ENCODE assay signal across 14 cellular contexts in genomic region chr20:7856756-7857155, GRCh38.
DNase-seq lines count a peak whose midpoint lies in the region; ATAC-seq and TF ChIP-seq lines count a peak whose summit lies in the region.
"Had no signal": no experiment of that assay in that cellular context is flagged by ENCODE, and none has a peak within 500 bp of the region (broad histone marks: within the 10 kb centered on the region; RNA-seq: fewer than 3 reads in every experiment).

No MANE protein-coding gene starts in this region.

- no peaks in the 10 kb centered on the region for H3K9me3 ChIP-seq in thyroid gland
- no peaks in the 10 kb centered on the region for H3K9me3 ChIP-seq in esophagus squamous epithelium
- H3K9me3 ChIP-seq: lower lobe of right lung, SJCRH30, testis had no signal

- no peaks in the 10 kb centered on the region for H3K79me2 ChIP-seq in ACC112 (ENCODE audit: control insufficient read depth, insufficient read depth, low read length, unreplicated experiment)

- no peak overlapping the region for H3K4me3 ChIP-seq in ACC112 (ENCODE audit: low read depth, low read length)
- no peak overlapping the region for H3K4me3 ChIP-seq in fibroblast of villous mesenchyme (ENCODE audit: low read depth, low read length)
- no peak overlapping the region for H3K4me3 ChIP-seq in thyroid gland (replicated peaks in 1 of 3)
- no peak overlapping the region for H3K4me3 ChIP-seq in esophagus squamous epithelium
- H3K4me3 ChIP-seq: lower lobe of right lung, SJCRH30, testis had no signal

- no peaks in the 10 kb centered on the region for H3K27me3 ChIP-seq in ACC112 (ENCODE audit: insufficient read depth, low read length)
- no peaks in the 10 kb centered on the region for H3K27me3 ChIP-seq in thyroid gland
- H3K27me3 ChIP-seq in esophagus squamous epithelium, result no peaks in the 10 kb centered on the region
- H3K27me3 ChIP-seq: testis had no signal

- no peaks in the 10 kb centered on the region for H3K36me3 ChIP-seq in ACC112 (ENCODE audit: insufficient read depth, low read length)
- H3K36me3 ChIP-seq in thyroid gland, result no peaks in the 10 kb centered on the region
- no peaks in the 10 kb centered on the region for H3K36me3 ChIP-seq in esophagus squamous epithelium
- H3K36me3 ChIP-seq: lower lobe of right lung, SJCRH30 had no signal

- WGBS in thyroid gland, 2 donors, result 42 to 51% methylated on average over 2 of the region's 2 CpGs
- WGBS in esophagus squamous epithelium, 2 donors, result 11 to 19% methylated on average over 2 of the region's 2 CpGs

- no peak for TF ChIP-seq POLR2A in thyroid gland (IDR thresholded peaks at IDR 0.05)
- TF ChIP-seq POLR2A in esophagus squamous epithelium (IDR thresholded peaks at IDR 0.05), result no peak

- peaks cover 41% of the 10 kb centered on the region for H3K4me1 ChIP-seq in ACC112 (ENCODE audit: control insufficient read depth, insufficient read depth, low read length, unreplicated experiment)
- no peaks in the 10 kb centered on the region for H3K4me1 ChIP-seq in thyroid gland
- H3K4me1 ChIP-seq in esophagus squamous epithelium, result peaks cover 0 to 3% (median 0%) of the 10 kb centered on the region in 3 donors
- H3K4me1 ChIP-seq: lower lobe of right lung, testis had no signal

- H3K27ac ChIP-seq in ACC112 (ENCODE audit: low read depth, low read length) (peak overlapping the region; percentile 44), thyroid gland (no peak overlapping the region), esophagus squamous epithelium (no peak overlapping the region)
- H3K27ac ChIP-seq: lower lobe of right lung, SJCRH30, testis had no signal

- TF ChIP-seq CTCF in fibroblast of villous mesenchyme (IDR thresholded peaks at IDR 0.05; ENCODE audit: insufficient read depth, low read depth, low read length) (no peak), thyroid gland (IDR thresholded peaks at IDR 0.05) (no peak), esophagus squamous epithelium (IDR thresholded peaks at IDR 0.05) (no peak)

- DNase-seq in HT-29 (ENCODE audit: low spot score), result peak; percentile 27
- DNase-seq in SKM-1 (lab: John Stamatoyannopoulos, UW; ENCODE audit: unreplicated experiment), result peak; percentile 5
- peak; percentile 40 for DNase-seq in fibroblast of villous mesenchyme (ENCODE audit: low read depth)
- no peak for DNase-seq in OCI-M2 (lab: John Stamatoyannopoulos, UW; ENCODE audit: unreplicated experiment)
- no peak for DNase-seq in thyroid gland
- no peak for DNase-seq in esophagus squamous epithelium (lab: John Stamatoyannopoulos, UW)
- DNase-seq: activated CD4-positive, alpha-beta T cell treated with anti-CD3 and anti-CD28 coated beads for 36 hours; activated effector memory CD4-positive, alpha-beta T cell treated with anti-CD3 and anti-CD28 coated beads, Interleukin-2, amount 50 U/mL, for 16 hours; lower lobe of right lung; occipital lobe; SJCRH30; testis had no signal

- ATAC-seq in GM18519 (IDR thresholded peaks at IDR 0.05; ENCODE audit: low FRiP score, unreplicated experiment), result no peak
- ATAC-seq: activated CD4-positive, alpha-beta T cell treated with anti-CD3 and anti-CD28 coated beads for 36 hours had no signal

- no peak overlapping the region for H2AFZ ChIP-seq in ACC112 (ENCODE audit: low read length, unreplicated experiment)

- intact Hi-C loops in thyroid gland (cut with DNase I) (no loop called here), esophagus squamous epithelium (cut with DNase I) (no loop called here)

Comparison
In these comparisons a context has a peak if more than half of its experiments do, and no peak if none do; other contexts are left out.
1. DNase-seq: peak in HT-29 (single experiment), SKM-1 (single experiment) and fibroblast of villous mesenchyme (single experiment); none in OCI-M2 (single experiment), thyroid gland (0 of 2) and esophagus squamous epithelium (single experiment).